In the genomic region with DNA sequence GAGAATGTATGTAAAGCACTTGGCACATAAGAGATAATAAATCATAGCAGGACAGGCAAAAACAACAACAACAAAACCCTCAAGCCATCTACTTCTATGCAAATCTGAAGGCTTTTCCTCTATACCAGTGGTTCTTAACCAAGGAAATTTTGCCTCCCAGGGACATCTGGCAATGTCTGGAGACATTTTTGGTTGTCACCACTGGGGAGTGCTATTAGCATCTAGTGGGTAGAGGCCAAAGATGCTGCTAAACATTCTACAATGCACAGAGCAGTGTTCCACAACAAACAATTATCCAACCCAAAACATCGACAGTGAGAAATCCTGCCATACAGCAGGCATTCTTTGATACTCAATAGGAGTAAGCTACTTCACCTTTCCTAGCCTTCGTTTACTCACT, we compare ENCODE assay signal across 10 cellular contexts. TPM values are rescaled to one million over a fixed set of nuclear protein-coding genes. Genes with fewer than 3 reads are reported as not detected.
A peak's percentile ranks its signal among the peaks of the same experiment; 100 is the strongest.
DNase-seq lines count a peak whose midpoint lies in the region; ATAC-seq lines count a peak whose summit lies in the region.
"Had no signal": no experiment of that assay in that cellular context is flagged by ENCODE, and none has a peak within 500 bp of the region (broad histone marks: within the 10 kb centered on the region; RNA-seq: fewer than 3 reads in every experiment).

No MANE protein-coding gene starts in this region.

- DNase-seq in NCI-H2227 (lab: John Stamatoyannopoulos, UW; ENCODE audit: unreplicated experiment) (peak; percentile 12), NCI-H2227 treated with DMSO at 0.1 percent for 48 hours (lab: John Stamatoyannopoulos, UW) (no peak), M059J (ENCODE audit: low read depth) (peak; percentile 18), putamen (ENCODE audit: low spot score) (peak; percentile 35), A172 (ENCODE audit: low spot score) (no peak)
- peak in 2 of 3 experiments; percentile 4 to 10 for DNase-seq in effector memory CD8-positive, alpha-beta T cell
- DNase-seq: activated T-cell treated with anti-CD3 and anti-CD28 coated beads for 4 hours, glutamatergic neuron had no signal

- H3K4me3 Mint-ChIP-seq in effector memory CD8-positive, alpha-beta T cell: no peak overlapping the region

- H3K4me1 Mint-ChIP-seq in effector memory CD8-positive, alpha-beta T cell (ENCODE audit: low read depth in 2 of 2): no peaks in the 10 kb centered on the region

- no peaks in the 10 kb centered on the region for H3K27me3 Mint-ChIP-seq in effector memory CD8-positive, alpha-beta T cell

- H3K36me3 Mint-ChIP-seq in effector memory CD8-positive, alpha-beta T cell (ENCODE audit: insufficient read depth): peaks cover 14% of the 10 kb centered on the region

- H3K9me3 Mint-ChIP-seq in effector memory CD8-positive, alpha-beta T cell: no peaks in the 10 kb centered on the region

- peak overlapping the region in 1 of 2 donors; percentile 17 for H3K27ac Mint-ChIP-seq in effector memory CD8-positive, alpha-beta T cell

- ATAC-seq in effector memory CD8-positive, alpha-beta T cell (replicated peaks): no peak
- no peak for ATAC-seq in HG03442 (IDR thresholded peaks at IDR 0.05; ENCODE audit: unreplicated experiment)
- ATAC-seq in GM21447 (IDR thresholded peaks at IDR 0.05; ENCODE audit: unreplicated experiment): no peak

RNA-seq across cellular contexts. Expression of a gene that starts 28.2 kb away (rescaled TPM):
- total RNA-seq in M059J (2014; rRNA removed; shearing (Covaris generic)): 49.7 and 50.3 TPM in 2 replicates
- total RNA-seq in A172 (2014; rRNA removed; shearing (Covaris generic)): 49.7 and 54.6 TPM in 2 replicates

RNA-seq across cellular contexts. Expression of a gene that starts 55.9 kb away (rescaled TPM):
- total RNA-seq in M059J (2014; rRNA removed; shearing (Covaris generic)): 73.1 and 84.9 TPM in 2 replicates
- total RNA-seq in A172 (2014; rRNA removed; shearing (Covaris generic)): 59.7 and 66.7 TPM in 2 replicates

Comparison
In these comparisons a context has a peak if more than half of its experiments do, and no peak if none do; other contexts are left out.
1. DNase-seq: peak in NCI-H2227 (single experiment), M059J (single experiment), effector memory CD8-positive, alpha-beta T cell (2 of 3) and putamen (single experiment); none in NCI-H2227 treated with DMSO at 0.1 percent for 48 hours (single experiment) and A172 (single experiment).